Comparison of ENCODE assay signal across 8 cellular contexts in the genomic region with DNA sequence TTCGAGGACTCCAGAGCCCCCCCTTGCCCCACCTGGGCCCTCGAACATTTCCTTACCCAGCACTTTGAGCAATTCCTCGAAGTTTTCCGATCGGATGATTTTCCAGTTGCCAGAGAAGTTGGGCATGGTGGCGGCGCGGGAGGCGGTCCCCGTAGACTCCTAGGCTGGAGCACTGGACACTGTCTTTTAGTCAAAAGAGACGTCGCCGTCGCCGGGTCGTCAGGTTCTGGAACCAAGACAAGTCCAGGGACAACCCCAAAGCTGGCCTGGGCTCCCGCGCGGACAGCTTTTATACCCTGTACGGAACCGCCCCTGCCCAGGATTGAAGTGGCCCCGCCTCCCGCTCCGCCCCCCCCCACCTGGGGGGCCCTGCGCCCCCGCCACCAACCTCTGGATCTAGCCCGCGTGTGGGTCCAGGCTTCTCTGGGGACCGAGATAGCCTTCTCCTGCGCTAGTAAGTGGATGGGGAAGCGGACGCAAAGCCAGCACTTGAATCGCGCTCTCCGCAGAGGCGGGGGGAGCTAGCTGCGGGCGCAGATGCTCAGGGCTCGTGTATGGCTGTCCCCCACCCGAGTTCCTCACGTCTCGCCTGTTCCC. TPM values are rescaled to one million over a fixed set of nuclear protein-coding genes. Genes with fewer than 3 reads are reported as not detected.
A peak's percentile ranks its signal among the peaks of the same experiment; 100 is the strongest.
DNase-seq lines count a peak whose midpoint lies in the region; ATAC-seq and TF ChIP-seq lines count a peak whose summit lies in the region.

A gene (minus strand): TSS at position 263 of the 597 bp plus-strand sequence. CDS start 137 bp downstream, at position 126.

- peak within 1 kb of the TSS; percentile 80 for H3K4me3 ChIP-seq in H7 (ENCODE audit: insufficient read depth, low read depth, low read length)
- peak within 1 kb of the TSS; percentile 82 to 84 for H3K4me3 ChIP-seq in Panc1 (ENCODE audit: low read depth in 2 of 2, low read length in 2 of 2)

- POLR2A ChIA-PET in Panc1 (lab: Charles Lee): interaction anchor here (0.7 to 1.5 kb wide), 6 partner anchors 10 to 20 kb away, joined by 3 to 10 read pairs (median 6); no protein-coding TSS in a partner anchor

- H3K9me3 ChIP-seq in Panc1 (ENCODE audit: control insufficient read depth, insufficient read depth, low read depth, low read length): no peaks in the 10 kb centered on the region

- peaks cover 0 to 2% (median 0%) of the 10 kb centered on the region in 5 experiments for H3K9me3 Mint-ChIP-seq in brain

- intact Hi-C loops in Panc1 (cut with micrococcal nuclease; ENCODE audit: unreplicated experiment) (loop anchor here (2.0 kb wide), 1 partner anchor 15 kb away; no protein-coding TSS in a partner anchor), posterior vena cava (cut with DNase I) (no loop called here)

- H3K27me3 Mint-ChIP-seq in brain: peaks cover 5% of the 10 kb centered on the region

- BruUV-seq in Panc1 (replicated peaks; lab: Mats Ljungman, UMichigan): no TSS peak

- DNase-seq in H7: peak; percentile 87
- no peak for DNase-seq in Panc1 (ENCODE audit: low read depth, low spot score)
- peak; percentile 41 for DNase-seq in kidney glomerular epithelial cell (lab: John Stamatoyannopoulos, UW)
- DNase-seq in stimulated activated naive CD8-positive, alpha-beta T cell treated with anti-CD3 and anti-CD28 coated beads, Interleukin-15, Interleukin-2, amounts not matched to agents 100 U/mL and 50 U/mL, for 24 hours: no peak
- DNase-seq in central memory CD4-positive, alpha-beta T cell: no peak
- DNase-seq in posterior vena cava (ENCODE audit: low spot score): no peak

- ATAC-seq in Panc1 (peak; percentile 49), HG02840 (IDR thresholded peaks at IDR 0.05; ENCODE audit: low FRiP score, unreplicated experiment) (no peak)
- ATAC-seq in stimulated activated naive CD8-positive, alpha-beta T cell treated with anti-CD3 and anti-CD28 coated beads, Interleukin-15, Interleukin-2, amounts not matched to agents 100 U/mL and 50 U/mL, for 24 hours: peak; percentile 11

- peaks cover 19% of the 10 kb centered on the region for H3K27me3 ChIP-seq in H7 (ENCODE audit: control insufficient read depth, insufficient read depth, low read length)
- no peaks in the 10 kb centered on the region for H3K27me3 ChIP-seq in Panc1 (ENCODE audit: control insufficient read depth, insufficient read depth, low read length)

- in situ Hi-C loops in Panc1 (cut with HindIII; ENCODE audit: low pct_unique_long_range_greater_than_20kb, low sequenced_read_pairs): no loop called here

- H3K4me1 ChIP-seq in Panc1 (ENCODE audit: control insufficient read depth, insufficient read depth, low read length): peaks cover 70% of the 10 kb centered on the region

- H3K4me3 Mint-ChIP-seq in brain: peak within 1 kb of the TSS; percentile 76 to 90 (median 81)

- CTCF ChIA-PET in Panc1 (lab: Charles Lee): interaction anchor here (0.5 to 3.7 kb wide), 10 partner anchors 9 to 222 kb away, joined by 3 to 96 read pairs (median 5); no protein-coding TSS in a partner anchor

- no peaks in the 10 kb centered on the region for H3K36me3 Mint-ChIP-seq in brain

- H3K4me1 Mint-ChIP-seq in brain: peaks cover 81% of the 10 kb centered on the region

- peak within 1 kb of the TSS; percentile 38 to 99 (median 96) for H3K27ac Mint-ChIP-seq in brain

- TF ChIP-seq CTCF in Panc1 (IDR thresholded peaks at IDR 0.05) (no peak), brain (conservative IDR thresholded peaks at IDR 0.05) (no peak)

- H3K36me3 ChIP-seq in H7 (replicated peaks; ENCODE audit: control insufficient read depth, insufficient read depth, low read length) (no peaks in the 10 kb centered on the region; the same call in none of the 2 replicates), Panc1 (ENCODE audit: control insufficient read depth, insufficient read depth, low read length) (no peaks in the 10 kb centered on the region; the same call in 1 of the 2 replicates)

- peak within 1 kb of the TSS; percentile 93 for H3K27ac ChIP-seq in Panc1 (ENCODE audit: low read length)

RNA-seq across cellular contexts. Expression of the gene that starts here (rescaled TPM):
- 137 and 190 TPM in 2 replicates for total RNA-seq in H7 (2014; rRNA removed; shearing (Covaris generic))
- total RNA-seq in Panc1 (2021; ENCODE audit: unreplicated experiment): 1,115 TPM
- polyA plus RNA-seq in Panc1 (2012; ENCODE audit: insufficient read length): 1,502 TPM
- 10.5 TPM for polyA plus RNA-seq in brain (ENCODE audit: insufficient read depth, low read depth, low replicate concordance)
- 10 to 100 TPM in 1 of 2 donors, 1 to 10 TPM in 1; 9.2 to 20.9 TPM for total RNA-seq in posterior vena cava

Comparison
In these comparisons a context has a peak if more than half of its experiments do, and no peak if none do; other contexts are left out.
1. DNase-seq: peak in H7 (single experiment) and kidney glomerular epithelial cell (single experiment); none in Panc1 (single experiment), stimulated activated naive CD8-positive, alpha-beta T cell treated with anti-CD3 and anti-CD28 coated beads, Interleukin-15, Interleukin-2, amounts not matched to agents 100 U/mL and 50 U/mL, for 24 hours (single experiment), central memory CD4-positive, alpha-beta T cell (single experiment) and posterior vena cava (single experiment).